In the genomic region with DNA sequence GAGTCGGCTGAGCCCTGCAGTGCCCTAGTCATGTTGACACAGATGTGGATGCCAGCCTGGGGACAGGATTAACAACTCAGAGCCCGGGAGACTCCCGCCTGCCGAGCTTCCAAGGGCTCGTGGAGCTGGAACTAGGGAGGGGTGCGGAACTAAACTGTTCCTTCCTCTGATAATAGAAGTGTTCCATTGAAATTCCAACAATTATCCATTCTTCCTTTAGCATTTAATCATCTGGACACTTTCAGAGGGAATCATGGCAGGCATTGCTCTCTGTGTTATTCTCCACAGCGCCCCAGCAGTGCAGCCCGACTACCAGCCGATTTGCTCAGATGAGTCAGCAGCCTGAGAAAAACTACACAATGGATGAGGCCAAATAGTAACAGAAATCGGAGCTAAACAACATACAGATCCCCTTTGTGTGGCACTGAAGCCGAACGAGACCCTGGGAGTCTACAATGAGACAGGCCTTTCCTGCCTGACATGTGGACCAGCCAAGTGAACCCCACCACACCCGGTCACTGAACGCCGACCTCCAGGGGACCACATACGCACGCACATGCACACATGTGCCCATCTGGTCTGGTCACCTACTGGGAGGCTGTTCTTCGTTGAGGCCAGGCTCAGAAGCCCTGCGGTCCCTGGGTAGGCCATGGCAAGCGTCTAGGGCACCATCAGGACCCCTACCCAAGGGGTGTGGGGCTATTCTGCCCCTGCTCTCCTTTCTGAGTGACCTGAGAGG, we compare ENCODE assay signal across 18 cellular contexts.
DNase-seq lines count a peak whose midpoint lies in the region; ATAC-seq and TF ChIP-seq lines count a peak whose summit lies in the region.
"Had no signal": no experiment of that assay in that cellular context is flagged by ENCODE, and none has a peak within 500 bp of the region (broad histone marks: within the 10 kb centered on the region; RNA-seq: fewer than 3 reads in every experiment).

No MANE protein-coding gene starts in this region.

- H3K4me3 ChIP-seq in Peyer's patch (no peak overlapping the region), colonic mucosa (no peak overlapping the region), thoracic aorta (no peak overlapping the region)
- H3K4me3 ChIP-seq: breast epithelium, prostate gland had no signal

- H3K36me3 ChIP-seq in Peyer's patch (no peaks in the 10 kb centered on the region), colonic mucosa (no peaks in the 10 kb centered on the region), thoracic aorta (no peaks in the 10 kb centered on the region)
- H3K36me3 ChIP-seq: breast epithelium, prostate gland had no signal

- TF ChIP-seq CTCF in Peyer's patch (IDR thresholded peaks at IDR 0.05) (no peak), colonic mucosa (IDR thresholded peaks at IDR 0.05) (no peak), thoracic aorta (IDR thresholded peaks at IDR 0.05) (no peak)

- H3K27me3 ChIP-seq in Peyer's patch = no peaks in the 10 kb centered on the region
- H3K27me3 ChIP-seq in colonic mucosa = no peaks in the 10 kb centered on the region
- H3K27me3 ChIP-seq in thoracic aorta (replicated peaks; ENCODE audit: insufficient read depth) = no peaks in the 10 kb centered on the region
- H3K27me3 ChIP-seq: breast epithelium had no signal

- no peak overlapping the region for H3K9ac ChIP-seq in colonic mucosa (ENCODE audit: low read depth in 2 of 2, low read length in 2 of 2)

- no peaks in the 10 kb centered on the region for H3K4me1 ChIP-seq in Peyer's patch
- H3K4me1 ChIP-seq in colonic mucosa = no peaks in the 10 kb centered on the region
- peaks cover 0 to 3% of the 10 kb centered on the region in 2 donors for H3K4me1 ChIP-seq in thoracic aorta (ENCODE audit: control insufficient read depth in 1 of 2, low read depth in 2 of 2)
- H3K4me1 ChIP-seq: breast epithelium, prostate gland had no signal

- peak; percentile 78 for ATAC-seq in thoracic aorta (ENCODE audit: insufficient number of reproducible peaks, low FRiP score, low read depth)
- ATAC-seq: activated T-helper 17 cell treated with anti-CD3 and anti-CD28 coated beads, Interleukin-2, amount 50 U/mL, for 72 hours; CD8-positive, alpha-beta T cell; T-helper 17 cell had no signal

- no peaks in the 10 kb centered on the region for H3K9me3 ChIP-seq in Peyer's patch
- H3K9me3 ChIP-seq in colonic mucosa = no peaks in the 10 kb centered on the region
- H3K9me3 ChIP-seq in thoracic aorta = peaks cover 2% of the 10 kb centered on the region
- H3K9me3 ChIP-seq: prostate gland had no signal

- DNase-seq in Peyer's patch = peak in 2 of 3 donors; percentile 8 to 35
- DNase-seq in colonic mucosa = peak; percentile 10
- DNase-seq in medulla oblongata (ENCODE audit: extremely low spot score) = peak; percentile 65
- no peak for DNase-seq in thoracic aorta (ENCODE audit: low spot score)
- DNase-seq in activated CD4-positive, alpha-beta T cell treated with anti-CD3 and anti-CD28 coated beads for 1 hour = no peak
- no peak for DNase-seq in immature natural killer cell
- no peak for DNase-seq in kidney tubule cell (ENCODE audit: low spot score)
- DNase-seq: activated CD4-positive, alpha-beta T cell treated with anti-CD3 and anti-CD28 coated beads, Interleukin-2, amount 10 ng/mL, durations not matched to agents 7 days and 5 days; NCI-H1048; NCI-H2227 treated with DMSO at 0.1 percent for 48 hours; stimulated activated CD4-positive, alpha-beta T cell treated with anti-CD3 and anti-CD28 coated beads, Interleukin-4, amount 100 ng/mL, for 4 hours; stimulated activated naive CD4-positive, alpha-beta T cell treated with Interleukin-2 at 50 U/mL for 16 hours; T-helper 17 cell had no signal

- TF ChIP-seq POLR2A in Peyer's patch (IDR thresholded peaks at IDR 0.05) = no peak

- H3K4me1 Mint-ChIP-seq in immature natural killer cell = no peaks in the 10 kb centered on the region
- H3K4me1 Mint-ChIP-seq: activated CD4-positive, alpha-beta T cell treated with anti-CD3 and anti-CD28 coated beads, Interleukin-2, amount 10 ng/mL, durations not matched to agents 7 days and 5 days; activated T-helper 17 cell treated with anti-CD3 and anti-CD28 coated beads, Interleukin-2, amount 50 U/mL, for 72 hours; T-helper 17 cell had no signal

- H3K36me3 Mint-ChIP-seq in immature natural killer cell = no peaks in the 10 kb centered on the region
- H3K36me3 Mint-ChIP-seq: CD8-positive, alpha-beta T cell had no signal

- H3K4me3 Mint-ChIP-seq in immature natural killer cell = no peak overlapping the region
- H3K4me3 Mint-ChIP-seq: activated CD4-positive, alpha-beta T cell treated with anti-CD3 and anti-CD28 coated beads, Interleukin-2, amount 10 ng/mL, durations not matched to agents 7 days and 5 days; activated T-helper 17 cell treated with anti-CD3 and anti-CD28 coated beads, Interleukin-2, amount 50 U/mL, for 72 hours; CD8-positive, alpha-beta T cell; T-helper 17 cell had no signal

- peaks cover 0 to 7% (median 0%) of the 10 kb centered on the region in 3 donors for H3K27me3 Mint-ChIP-seq in immature natural killer cell (ENCODE audit: low read depth in 3 of 3)

- H3K27ac ChIP-seq in Peyer's patch (no peak overlapping the region), colonic mucosa (no peak overlapping the region), thoracic aorta (peak overlapping the region in 1 of 2 donors; percentile 37)
- H3K27ac ChIP-seq: breast epithelium, epithelial cell of prostate, prostate gland had no signal

- intact Hi-C loops in colonic mucosa (cut with DNase I) = no loop called here

- peaks cover 0 to 6% (median 2%) of the 10 kb centered on the region in 6 donors for H3K9me3 Mint-ChIP-seq in immature natural killer cell

- no peak overlapping the region for H3K27ac Mint-ChIP-seq in immature natural killer cell
- H3K27ac Mint-ChIP-seq: activated CD4-positive, alpha-beta T cell treated with anti-CD3 and anti-CD28 coated beads, Interleukin-2, amount 10 ng/mL, durations not matched to agents 7 days and 5 days; activated T-helper 17 cell treated with anti-CD3 and anti-CD28 coated beads, Interleukin-2, amount 50 U/mL, for 72 hours; CD8-positive, alpha-beta T cell; T-helper 17 cell had no signal

Comparison
In these comparisons a context has a peak if more than half of its experiments do, and no peak if none do; other contexts are left out.
1. DNase-seq: peak in Peyer's patch (2 of 3), colonic mucosa (single experiment) and medulla oblongata (single experiment); none in thoracic aorta (single experiment), activated CD4-positive, alpha-beta T cell treated with anti-CD3 and anti-CD28 coated beads for 1 hour (single experiment), immature natural killer cell (0 of 3) and kidney tubule cell (single experiment).